Comparison of ENCODE assay signal across 22 cellular contexts in genomic region chr2:237222683-237223082, GRCh38.
DNase-seq lines count a peak whose midpoint lies in the region; ATAC-seq and TF ChIP-seq lines count a peak whose summit lies in the region.
"Had no signal": no experiment of that assay in that cellular context is flagged by ENCODE, and none has a peak within 500 bp of the region (broad histone marks: within the 10 kb centered on the region; RNA-seq: fewer than 3 reads in every experiment).

No MANE protein-coding gene starts in this region.

- peaks cover 27% of the 10 kb centered on the region for H3K4me1 ChIP-seq in PC-3 (ENCODE audit: insufficient read depth, low read length)
- peaks cover 0 to 10% of the 10 kb centered on the region in 2 donors for H3K4me1 ChIP-seq in gastrocnemius medialis

- intact Hi-C loops in PC-3 (cut with micrococcal nuclease) = loop anchor here (10.0 kb wide), 1 partner anchor 48 kb away; no protein-coding TSS in a partner anchor
- intact Hi-C loops in gastrocnemius medialis (cut with DNase I; ENCODE audit: low total_unique reads) = no loop called here

- POLR2A ChIA-PET in PC-3 (lab: Charles Lee; ENCODE audit: unreplicated experiment) = no interaction called here

- BruUV-seq in PC-3 (replicated peaks; lab: Mats Ljungman, UMichigan) = no TSS peak

- no peaks in the 10 kb centered on the region for H3K27me3 ChIP-seq in PC-3 (ENCODE audit: low read length)
- H3K27me3 ChIP-seq in gastrocnemius medialis = no peaks in the 10 kb centered on the region
- H3K27me3 ChIP-seq: tibial nerve had no signal

- no peak overlapping the region for H3K4me3 ChIP-seq in AG10803 (ENCODE audit: low read length)
- no peak overlapping the region for H3K4me3 ChIP-seq in PC-3 (ENCODE audit: low read length)
- H3K4me3 ChIP-seq in fibroblast of the aortic adventitia (ENCODE audit: low read depth, low read length) = no peak overlapping the region
- H3K4me3 ChIP-seq in gastrocnemius medialis = no peak overlapping the region
- H3K4me3 ChIP-seq: tibial nerve had no signal

- no peaks in the 10 kb centered on the region for H3K9me2 ChIP-seq in PC-3 (replicated peaks; ENCODE audit: low read length)

- TF ChIP-seq CTCF in AG10803 (conservative IDR thresholded peaks at IDR 0.05; ENCODE audit: low read length) (no peak; the same call in 1 of the 2 replicates), PC-3 (conservative IDR thresholded peaks at IDR 0.05; ENCODE audit: low read depth, low read length) (no peak), fibroblast of the aortic adventitia (IDR thresholded peaks at IDR 0.05; ENCODE audit: insufficient read depth, low read length) (peak; percentile 2), gastrocnemius medialis (IDR thresholded peaks at IDR 0.05 in 4 of 5, conservative IDR thresholded peaks at IDR 0.05 in 1 of 5) (no peak)

- no peaks in the 10 kb centered on the region for H4K20me1 ChIP-seq in PC-3 (ENCODE audit: low read length)

- no peaks in the 10 kb centered on the region for H3K36me3 Mint-ChIP-seq in stimulated activated effector memory CD8-positive, alpha-beta T cell treated with anti-CD3 and anti-CD28 coated beads, Interleukin-12 subunit alpha, Interleukin-12 subunit beta, amount 100 ng/mL, for 72 hours
- H3K36me3 Mint-ChIP-seq: memory B cell, natural killer cell had no signal

- H3K9me3 ChIP-seq in PC-3 (ENCODE audit: low read length) (no peaks in the 10 kb centered on the region), gastrocnemius medialis (no peaks in the 10 kb centered on the region)
- H3K9me3 ChIP-seq: tibial nerve had no signal

- H3K79me2 ChIP-seq in PC-3 (ENCODE audit: low read length) = no peaks in the 10 kb centered on the region

- no peaks in the 10 kb centered on the region for H3F3A ChIP-seq in PC-3 (ENCODE audit: low read length, unreplicated experiment)

- CTCF ChIA-PET in PC-3 (lab: Charles Lee) = no interaction called here

- no peak overlapping the region for H3K9ac ChIP-seq in PC-3 (ENCODE audit: low read length)

- no peaks in the 10 kb centered on the region for H3K9me3 Mint-ChIP-seq in stimulated activated effector memory CD8-positive, alpha-beta T cell treated with anti-CD3 and anti-CD28 coated beads, Interleukin-12 subunit alpha, Interleukin-12 subunit beta, amount 100 ng/mL, for 72 hours
- H3K9me3 Mint-ChIP-seq: activated naive CD8-positive, alpha-beta T cell treated with anti-CD3 and anti-CD28 coated beads, Interleukin-2, amount 50 U/mL, for 24 hours; central memory CD8-positive, alpha-beta T cell; memory B cell; natural killer cell had no signal

- no peak overlapping the region for H3K4me3 Mint-ChIP-seq in stimulated activated effector memory CD8-positive, alpha-beta T cell treated with anti-CD3 and anti-CD28 coated beads, Interleukin-12 subunit alpha, Interleukin-12 subunit beta, amount 100 ng/mL, for 72 hours
- H3K4me3 Mint-ChIP-seq: activated naive CD8-positive, alpha-beta T cell treated with anti-CD3 and anti-CD28 coated beads, Interleukin-2, amount 50 U/mL, for 24 hours; central memory CD8-positive, alpha-beta T cell; memory B cell; natural killer cell had no signal

- no peak for ATAC-seq in PC-3
- ATAC-seq in gastrocnemius medialis = peak in 1 of 2 donors; percentile 7
- ATAC-seq in stimulated activated effector memory CD8-positive, alpha-beta T cell treated with anti-CD3 and anti-CD28 coated beads, Interleukin-12 subunit alpha, Interleukin-12 subunit beta, amount 100 ng/mL, for 72 hours = no peak
- ATAC-seq: activated CD4-positive, CD25-positive, alpha-beta regulatory T cell treated with anti-CD3 and anti-CD28 coated beads, Interleukin-2, amount 50 U/mL, for 24 hours; activated naive CD8-positive, alpha-beta T cell treated with anti-CD3 and anti-CD28 coated beads, Interleukin-2, amount 50 U/mL, for 24 hours; natural killer cell had no signal

- no peak overlapping the region for H2AFZ ChIP-seq in PC-3 (ENCODE audit: low read length)

- no peak overlapping the region for H3K27ac Mint-ChIP-seq in stimulated activated effector memory CD8-positive, alpha-beta T cell treated with anti-CD3 and anti-CD28 coated beads, Interleukin-12 subunit alpha, Interleukin-12 subunit beta, amount 100 ng/mL, for 72 hours
- H3K27ac Mint-ChIP-seq: activated naive CD8-positive, alpha-beta T cell treated with anti-CD3 and anti-CD28 coated beads, Interleukin-2, amount 50 U/mL, for 24 hours; memory B cell; natural killer cell; progenitor cell of endocrine pancreas had no signal

- H3K36me3 ChIP-seq in PC-3 (ENCODE audit: low read depth, low read length) (no peaks in the 10 kb centered on the region), gastrocnemius medialis (no peaks in the 10 kb centered on the region)
- H3K36me3 ChIP-seq: tibial nerve had no signal

- no peak for TF ChIP-seq POLR2A in gastrocnemius medialis (IDR thresholded peaks at IDR 0.05)

- peaks cover 8% of the 10 kb centered on the region for H3K4me1 Mint-ChIP-seq in stimulated activated effector memory CD8-positive, alpha-beta T cell treated with anti-CD3 and anti-CD28 coated beads, Interleukin-12 subunit alpha, Interleukin-12 subunit beta, amount 100 ng/mL, for 72 hours
- H3K4me1 Mint-ChIP-seq: central memory CD8-positive, alpha-beta T cell; memory B cell; natural killer cell had no signal

- in situ Hi-C loops in gastrocnemius medialis (cut with MboI; ENCODE audit: low sequenced_read_pairs in 4 of 4) = no loop called here

- DNase-seq in AG10803 (ENCODE audit: low read depth) (peak; percentile 65), PC-3 (no peak), fibroblast of the aortic adventitia (ENCODE audit: low read depth) (peak; percentile 77), gastrocnemius medialis (no peak), DMS153 (lab: John Stamatoyannopoulos, UW) (no peak), anterior cingulate cortex (lab: John Stamatoyannopoulos, UW) (no peak), GDM1 (lab: John Stamatoyannopoulos, UW) (no peak)
- no peak for DNase-seq in stimulated activated effector memory CD8-positive, alpha-beta T cell treated with anti-CD3 and anti-CD28 coated beads, Interleukin-12 subunit alpha, Interleukin-12 subunit beta, amount 100 ng/mL, for 72 hours (ENCODE audit: low spot score in 2 of 2)
- DNase-seq: activated naive CD8-positive, alpha-beta T cell treated with anti-CD3 and anti-CD28 coated beads, Interleukin-2, amount 50 U/mL, for 24 hours; AML-193; effector CD4-positive, alpha-beta T cell; hippocampal formation; islet precursor cell; Karpas-422; natural killer cell; NCI-H526 treated with DMSO at 0.1 percent for 48 hours; stimulated activated CD4-positive, alpha-beta T cell treated with anti-CD3 and anti-CD28 coated beads, Interleukin-12 subunit alpha, Interleukin-12 subunit beta, amount 100 ng/mL, for 4 hours had no signal

- 0 out of 2 replicates have a peak overlapping the region, but pooled peaks have one; percentile 20 for H3K4me2 ChIP-seq in PC-3 (ENCODE audit: low read length)

- H3K27ac ChIP-seq in PC-3 (ENCODE audit: low read length) = no peak overlapping the region
- peak overlapping the region; percentile 34 to 64 (median 48) for H3K27ac ChIP-seq in gastrocnemius medialis

Comparison
In these comparisons a context has a peak if more than half of its experiments do, and no peak if none do; other contexts are left out.
1. DNase-seq: peak in AG10803 (single experiment) and fibroblast of the aortic adventitia (single experiment); none in PC-3 (single experiment), gastrocnemius medialis (0 of 2), DMS153 (single experiment), anterior cingulate cortex (0 of 58), GDM1 (single experiment) and stimulated activated effector memory CD8-positive, alpha-beta T cell treated with anti-CD3 and anti-CD28 coated beads, Interleukin-12 subunit alpha, Interleukin-12 subunit beta, amount 100 ng/mL, for 72 hours (0 of 2).